Comparison of ENCODE assay signal across 7 cellular contexts in genomic region chr2:158024288-158024898, GRCh38.
DNase-seq lines count a peak whose midpoint lies in the region; ATAC-seq, FAIRE-seq and TF ChIP-seq lines count a peak whose summit lies in the region.

No MANE protein-coding gene starts in this region.

- CTCF ChIA-PET in GM10248 (lab: Yijun Ruan, JAX) = interaction anchor here (0.6 to 6.9 kb wide), 40 partner anchors 10 to 1101 kb away, joined by 3 to 117 read pairs (median 4); no protein-coding TSS in a partner anchor
- CTCF ChIA-PET in activated CD4-positive, alpha-beta T cell treated with anti-CD3 and anti-CD28 coated beads for 36 hours (lab: Charles Lee) = interaction anchor here (0.6 to 4.2 kb wide), 50 partner anchors 9 to 730 kb away, joined by 3 to 41 read pairs (median 4); partner anchors contain the start of gene CCDC148

- H3K27me3 ChIP-seq in colonic mucosa = no peaks in the 10 kb centered on the region

- POLR2A ChIA-PET in GM10248 (lab: Yijun Ruan, JAX) = no interaction called here
- POLR2A ChIA-PET in activated CD4-positive, alpha-beta T cell treated with anti-CD3 and anti-CD28 coated beads for 36 hours (lab: Charles Lee) = interaction anchor here (0.6 kb wide), 1 partner anchor 283 kb away, joined by 4 read pairs; no protein-coding TSS in a partner anchor

- no peak overlapping the region for H3K27ac Mint-ChIP-seq in activated CD4-positive, alpha-beta T cell treated with anti-CD3 and anti-CD28 coated beads for 36 hours
- no peak overlapping the region for H3K27ac Mint-ChIP-seq in stimulated activated effector memory CD8-positive, alpha-beta T cell treated with anti-CD3 and anti-CD28 coated beads, Interleukin-12 subunit alpha, Interleukin-12 subunit beta, amount 100 ng/mL, for 72 hours

- no peak for TF ChIP-seq POLR2A in H54 (IDR thresholded peaks at IDR 0.05; ENCODE audit: low read depth, low read length)

- no peak for FAIRE-seq in H54 (lab: Jason Lieb, UNC)

- peaks cover 6% of the 10 kb centered on the region for H3K4me1 Mint-ChIP-seq in activated CD4-positive, alpha-beta T cell treated with anti-CD3 and anti-CD28 coated beads for 36 hours
- H3K4me1 Mint-ChIP-seq in stimulated activated effector memory CD8-positive, alpha-beta T cell treated with anti-CD3 and anti-CD28 coated beads, Interleukin-12 subunit alpha, Interleukin-12 subunit beta, amount 100 ng/mL, for 72 hours = no peaks in the 10 kb centered on the region

- H3K36me3 Mint-ChIP-seq in activated CD4-positive, alpha-beta T cell treated with anti-CD3 and anti-CD28 coated beads for 36 hours (ENCODE audit: low read depth) = no peaks in the 10 kb centered on the region
- no peaks in the 10 kb centered on the region for H3K36me3 Mint-ChIP-seq in stimulated activated effector memory CD8-positive, alpha-beta T cell treated with anti-CD3 and anti-CD28 coated beads, Interleukin-12 subunit alpha, Interleukin-12 subunit beta, amount 100 ng/mL, for 72 hours

- H3K36me3 ChIP-seq in colonic mucosa = no peaks in the 10 kb centered on the region

- ATAC-seq in activated CD4-positive, alpha-beta T cell treated with anti-CD3 and anti-CD28 coated beads for 36 hours = peak; percentile 49
- no peak for ATAC-seq in stimulated activated effector memory CD8-positive, alpha-beta T cell treated with anti-CD3 and anti-CD28 coated beads, Interleukin-12 subunit alpha, Interleukin-12 subunit beta, amount 100 ng/mL, for 72 hours

- intact Hi-C loops in activated CD4-positive, alpha-beta T cell treated with anti-CD3 and anti-CD28 coated beads for 36 hours (cut with DNase I, micrococcal nuclease) = loop anchor here (1.0 to 2.0 kb wide), 3 partner anchors 720 to 730 kb away; no protein-coding TSS in a partner anchor
- intact Hi-C loops in colonic mucosa (cut with DNase I) = no loop called here

- peak; percentile 84 for TF ChIP-seq CTCF in GM10248 (IDR thresholded peaks at IDR 0.05; ENCODE audit: control extremely low read depth, extremely low read depth, low read depth, missing control alignments)
- TF ChIP-seq CTCF in colonic mucosa (IDR thresholded peaks at IDR 0.05) = peak; percentile 89

- DNase-seq in GM10248 (ENCODE audit: extremely low spot score) = peak; percentile 41
- peak; percentile 17 for DNase-seq in H54 (ENCODE audit: insufficient read length, low spot score)
- peak; percentile 53 for DNase-seq in NCI-H1694 (lab: John Stamatoyannopoulos, UW)
- peak; percentile 74 for DNase-seq in activated CD4-positive, alpha-beta T cell treated with anti-CD3 and anti-CD28 coated beads for 36 hours
- peak; percentile 56 for DNase-seq in colonic mucosa
- peak; percentile 71 for DNase-seq in medulla oblongata (ENCODE audit: extremely low spot score)
- DNase-seq in stimulated activated effector memory CD8-positive, alpha-beta T cell treated with anti-CD3 and anti-CD28 coated beads, Interleukin-12 subunit alpha, Interleukin-12 subunit beta, amount 100 ng/mL, for 72 hours (ENCODE audit: low spot score in 2 of 2) = peak; percentile 29 to 67

- H3K4me3 Mint-ChIP-seq in activated CD4-positive, alpha-beta T cell treated with anti-CD3 and anti-CD28 coated beads for 36 hours = no peak overlapping the region
- H3K4me3 Mint-ChIP-seq in stimulated activated effector memory CD8-positive, alpha-beta T cell treated with anti-CD3 and anti-CD28 coated beads, Interleukin-12 subunit alpha, Interleukin-12 subunit beta, amount 100 ng/mL, for 72 hours = no peak overlapping the region

- no peaks in the 10 kb centered on the region for H3K9me3 ChIP-seq in colonic mucosa

- no peak overlapping the region for H3K4me3 ChIP-seq in colonic mucosa

- H3K9ac ChIP-seq in colonic mucosa (ENCODE audit: low read depth in 2 of 2, low read length in 2 of 2) = no peak overlapping the region

- no peaks in the 10 kb centered on the region for H3K27me3 Mint-ChIP-seq in activated CD4-positive, alpha-beta T cell treated with anti-CD3 and anti-CD28 coated beads for 36 hours

- no peak overlapping the region for H3K27ac ChIP-seq in colonic mucosa

- no peaks in the 10 kb centered on the region for H3K9me3 Mint-ChIP-seq in activated CD4-positive, alpha-beta T cell treated with anti-CD3 and anti-CD28 coated beads for 36 hours (ENCODE audit: low read depth)
- H3K9me3 Mint-ChIP-seq in stimulated activated effector memory CD8-positive, alpha-beta T cell treated with anti-CD3 and anti-CD28 coated beads, Interleukin-12 subunit alpha, Interleukin-12 subunit beta, amount 100 ng/mL, for 72 hours = no peaks in the 10 kb centered on the region

- H3K4me1 ChIP-seq in colonic mucosa = no peaks in the 10 kb centered on the region

Comparison
In these comparisons a context has a peak if more than half of its experiments do, and no peak if none do; other contexts are left out.
1. DNase-seq: peak in every context shown above with its lines; median percentile 74 in activated CD4-positive, alpha-beta T cell treated with anti-CD3 and anti-CD28 coated beads for 36 hours; 71 in medulla oblongata; 56 in colonic mucosa; 53 in NCI-H1694; 48 in stimulated activated effector memory CD8-positive, alpha-beta T cell treated with anti-CD3 and anti-CD28 coated beads, Interleukin-12 subunit alpha, Interleukin-12 subunit beta, amount 100 ng/mL, for 72 hours; 41 in GM10248; 17 in H54.